Comparison of ENCODE assay signal across 16 cellular contexts in genomic region chr15:71118881-71119632, GRCh38. TPM values are rescaled to one million over a fixed set of nuclear protein-coding genes. Genes with fewer than 3 reads are reported as not detected.
DNase-seq lines count a peak whose midpoint lies in the region; ATAC-seq and TF ChIP-seq lines count a peak whose summit lies in the region.
"Had no signal": no experiment of that assay in that cellular context is flagged by ENCODE, and none has a peak within 500 bp of the region (broad histone marks: within the 10 kb centered on the region; RNA-seq: fewer than 3 reads in every experiment).

No MANE protein-coding gene starts in this region.

- H3K4me1 Mint-ChIP-seq in Calu3 (ENCODE audit: low read depth, unreplicated experiment) (peaks cover 29% of the 10 kb centered on the region), neural crest cell (peaks cover 19% of the 10 kb centered on the region)

- ATAC-seq in GM19455 (IDR thresholded peaks at IDR 0.05; ENCODE audit: unreplicated experiment): no peak
- ATAC-seq: GM23338, HCT116, PC-3 had no signal

- in situ Hi-C loops in GM13977 (cut with MboI; ENCODE audit: low pct_unique_long_range_greater_than_20kb, low sequenced_read_pairs, unreplicated experiment): no loop called here

- H3K4me3 Mint-ChIP-seq in Calu3 (ENCODE audit: low read depth, unreplicated experiment) (no peak overlapping the region), neural crest cell (peak overlapping the region; percentile 29)
- H3K4me3 Mint-ChIP-seq: CD8-positive, alpha-beta memory T cell; GM23338 had no signal

- H3K36me3 Mint-ChIP-seq in Calu3 (ENCODE audit: insufficient read depth, unreplicated experiment): peaks cover 20% of the 10 kb centered on the region
- no peaks in the 10 kb centered on the region for H3K36me3 Mint-ChIP-seq in neural crest cell (ENCODE audit: low read depth)

- CTCF ChIA-PET in Calu3 (lab: Charles Lee) (interaction anchor here (0.5 kb wide), 2 partner anchors 448 to 1019 kb away, joined by 3 to 6 read pairs; no protein-coding TSS in a partner anchor), RWPE1 (lab: Yijun Ruan, JAX) (interaction anchor here (0.6 kb wide), 1 partner anchor 625 kb away, joined by 3 read pairs; no protein-coding TSS in a partner anchor)

- H3K27ac ChIP-seq in RWPE1: peak overlapping the region; percentile 63; the same call in 1 of the 2 replicates

- H3K27me3 Mint-ChIP-seq in Calu3 (ENCODE audit: unreplicated experiment): no peaks in the 10 kb centered on the region
- H3K27me3 Mint-ChIP-seq in neural crest cell (ENCODE audit: low read depth): peaks cover 35% of the 10 kb centered on the region

- intact Hi-C loops in Calu3 (cut with micrococcal nuclease; ENCODE audit: unreplicated experiment): loop anchor here (5.0 kb wide), 1 partner anchor 158 kb away; no protein-coding TSS in a partner anchor

- H3K9me3 Mint-ChIP-seq in Calu3 (ENCODE audit: low read depth, unreplicated experiment): no peaks in the 10 kb centered on the region
- no peaks in the 10 kb centered on the region for H3K9me3 Mint-ChIP-seq in neural crest cell
- H3K9me3 Mint-ChIP-seq: GM23338 had no signal

- DNase-seq in Calu3 (no peak), GM13977 (ENCODE audit: low spot score) (peak; percentile 51), RWPE1 (ENCODE audit: low spot score) (no peak), neural crest cell (ENCODE audit: low read depth, low spot score) (no peak)
- DNase-seq in activated CD4-positive, alpha-beta T cell treated with anti-CD3 and anti-CD28 coated beads, Interleukin-2, amount 50 U/mL, for 1 hour: no peak
- DNase-seq in effector CD8-positive, alpha-beta T cell (lab: John Stamatoyannopoulos, UW): no peak
- DNase-seq: ACHN; C1 segment of cervical spinal cord; CD8-positive, alpha-beta memory T cell; NCI-H1105 treated with DMSO at 0.1 percent for 48 hours; NCI-H1694 treated with DMSO at 0.1 percent for 48 hours; NCI-H748 treated with DMSO at 0.1 percent for 48 hours; PC-3 had no signal

- no TSS peak for BruUV-seq in Calu3 (replicated peaks; lab: Mats Ljungman, UMichigan)

- H3K27ac Mint-ChIP-seq in Calu3 (ENCODE audit: unreplicated experiment): peak overlapping the region; percentile 12
- no peak overlapping the region for H3K27ac Mint-ChIP-seq in neural crest cell (ENCODE audit: unreplicated experiment)
- H3K27ac Mint-ChIP-seq: CD8-positive, alpha-beta memory T cell; GM23338 had no signal

- POLR2A ChIA-PET in RWPE1 (lab: Yijun Ruan, JAX; ENCODE audit: low non-redundant PET): no interaction called here

- TF ChIP-seq CTCF in Calu3 (IDR thresholded peaks at IDR 0.05; ENCODE audit: unreplicated experiment) (no peak), GM13977 (IDR thresholded peaks at IDR 0.05; ENCODE audit: extremely low read depth, insufficient read depth, missing control alignments) (no peak), RWPE1 (conservative IDR thresholded peaks at IDR 0.05; ENCODE audit: low read depth) (no peak), neural crest cell (conservative IDR thresholded peaks at IDR 0.05) (no peak)

RNA-seq across cellular contexts. Expression of gene THSD4, which starts 3.8 kb away (rescaled TPM):
- total RNA-seq in Calu3 (2022): 24.2 and 29.6 TPM in 2 replicates
- total RNA-seq in neural crest cell: 1.3 and 1.4 TPM in 2 replicates
- total RNA-seq: CD8-positive, alpha-beta memory T cell had no signal

Comparison
In these comparisons a context has a peak if more than half of its experiments do, and no peak if none do; other contexts are left out.
1. RNA of gene THSD4, which starts 3.8 kb away (total RNA-seq): 24.2 to 29.6 TPM in Calu3; 1.3 to 1.4 TPM in neural crest cell; every median in the first group is over 10 times any median in the second.